Comparison of ENCODE assay signal across 7 cellular contexts in the genomic region with DNA sequence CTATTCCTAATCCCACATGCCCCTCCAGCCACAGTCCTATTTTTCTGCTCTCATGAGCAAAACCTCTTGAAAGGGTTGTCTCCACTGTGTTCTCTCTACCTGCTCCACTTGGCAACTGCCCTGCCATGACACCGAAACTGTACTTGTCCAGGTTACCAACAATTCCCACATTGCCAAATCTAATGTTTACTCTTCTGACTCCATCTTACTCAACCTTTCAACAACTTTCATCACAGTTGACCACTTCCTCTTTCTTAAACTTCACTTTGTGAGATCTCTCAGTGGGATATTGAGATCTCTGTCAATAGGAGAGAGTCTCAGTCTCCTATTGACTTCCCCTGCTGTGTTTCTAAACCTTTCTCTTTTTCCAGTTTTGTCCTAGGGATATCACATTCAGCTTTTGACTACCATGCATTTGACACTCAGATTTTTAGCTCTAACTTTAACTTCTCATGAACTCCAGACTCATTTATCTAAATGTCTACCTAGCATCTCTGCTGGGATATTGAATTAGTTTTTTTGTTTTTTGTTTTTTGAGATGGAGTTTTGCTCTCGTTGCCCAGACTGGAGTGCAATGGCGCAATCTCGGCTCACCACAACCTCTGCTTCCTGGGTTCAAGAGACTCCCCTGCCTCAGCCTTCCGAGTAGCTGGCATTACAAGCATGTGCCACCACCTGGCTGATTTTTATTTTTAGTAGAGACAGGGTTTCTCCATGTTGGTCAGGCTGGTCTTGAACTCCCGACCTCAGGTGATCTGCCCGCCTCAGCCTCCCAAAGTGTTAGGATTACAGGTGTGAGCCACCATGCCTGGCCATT.
DNase-seq lines count a peak whose midpoint lies in the region; ATAC-seq, FAIRE-seq and TF ChIP-seq lines count a peak whose summit lies in the region.
"Not testable (repeated sequence)": the region's sequence is repeated elsewhere in the genome, so short reads cannot be mapped to it uniquely, and the experiment has no call there.

No MANE protein-coding gene starts in this region.

- H3K79me2 ChIP-seq in OCI-LY7 (ENCODE audit: insufficient read depth, low read depth, low read length): not testable (repeated sequence)

- H3K9me2 ChIP-seq in OCI-LY7 (ENCODE audit: insufficient read depth, low read length): not testable (repeated sequence)

- DNase-seq in GM18507 (ENCODE audit: extremely low spot score, insufficient read length, low read depth); IMR-90; activated CD8-positive, alpha-beta T cell treated with anti-CD3 and anti-CD28 coated beads for 36 hours; Right ventricle myocardium superior; natural killer cell treated with Interleukin-12 subunit alpha and Interleukin-12 subunit beta and Interleukin-15 and Interleukin-18, amount 100 ng/mL, for 72 hours (ENCODE audit: low spot score): not testable (repeated sequence)
- DNase-seq in OCI-LY7 (ENCODE audit: low spot score): peak; percentile 38

- dilution Hi-C loops in IMR-90 (cut with HindIII; ENCODE audit: low sequenced_read_pairs, unreplicated experiment): not testable (repeated sequence)

- TF ChIP-seq POLR2A in IMR-90 (IDR thresholded peaks at IDR 0.05; ENCODE audit: low read depth, low read length): not testable (repeated sequence)

- H4K91ac ChIP-seq in IMR-90 (ENCODE audit: insufficient read depth, low read depth, low read length): peak overlapping the region; percentile 41

- H3K4me1 ChIP-seq in IMR-90 (ENCODE audit: control insufficient read depth, insufficient read depth, low read length) (peaks cover 11% of the 10 kb centered on the region), OCI-LY7 (ENCODE audit: insufficient read depth, low read length, poor library complexity, severe bottlenecking) (peaks cover 40% of the 10 kb centered on the region)

- not testable (repeated sequence) for H3K27ac ChIP-seq in IMR-90 (ENCODE audit: insufficient read depth, low read length); OCI-LY7 (ENCODE audit: low read depth, low read length, poor library complexity, severe bottlenecking)

- H3K36me3 ChIP-seq in IMR-90 (ENCODE audit: control insufficient read depth, insufficient read depth, low read length); OCI-LY7 (ENCODE audit: insufficient read depth, low read length): not testable (repeated sequence)

- H3K27me3 ChIP-seq in IMR-90 (ENCODE audit: control insufficient read depth, insufficient read depth, low read length): not testable (repeated sequence)

- H4K8ac ChIP-seq in IMR-90 (ENCODE audit: low read depth in 2 of 2, low read length in 2 of 2): peak overlapping the region; percentile 11 to 64; a peak in 3 of 4 replicates

- CTCF ChIA-PET in IMR-90 (lab: Yijun Ruan, JAX); OCI-LY7 (lab: Charles Lee; ENCODE audit: unreplicated experiment): not testable (repeated sequence)
- CTCF ChIA-PET in activated CD8-positive, alpha-beta T cell treated with anti-CD3 and anti-CD28 coated beads for 36 hours (lab: Charles Lee): interaction anchor here (1.0 kb wide), 1 partner anchor 11 kb away, joined by 3 read pairs; no protein-coding TSS in a partner anchor

- H3K36me3 Mint-ChIP-seq in activated CD8-positive, alpha-beta T cell treated with anti-CD3 and anti-CD28 coated beads for 36 hours (ENCODE audit: low read depth): not testable (repeated sequence)
- H3K36me3 Mint-ChIP-seq in natural killer cell treated with Interleukin-12 subunit alpha and Interleukin-12 subunit beta and Interleukin-15 and Interleukin-18, amount 100 ng/mL, for 72 hours: peaks cover 21% of the 10 kb centered on the region

- H2BK20ac ChIP-seq in IMR-90 (ENCODE audit: low read depth, low read length): peak overlapping the region; percentile 64

- H3K23ac ChIP-seq in IMR-90 (ENCODE audit: low read depth, low read length): not testable (repeated sequence)

- peak overlapping the region; percentile 23; the same call in 1 of the 3 replicates for H2BK15ac ChIP-seq in IMR-90 (ENCODE audit: low read depth, low read length)

- H3K9me1 ChIP-seq in IMR-90 (ENCODE audit: insufficient read depth, low read length): not testable (repeated sequence)

- ATAC-seq in HG02759 (IDR thresholded peaks at IDR 0.05; ENCODE audit: unreplicated experiment): peak; percentile 44
- ATAC-seq in IMR-90 (ENCODE audit: low read depth); activated CD8-positive, alpha-beta T cell treated with anti-CD3 and anti-CD28 coated beads for 36 hours: not testable (repeated sequence)
- ATAC-seq in Right ventricle myocardium superior (ENCODE audit: poor library complexity): peak; percentile 37
- ATAC-seq in natural killer cell treated with Interleukin-12 subunit alpha and Interleukin-12 subunit beta and Interleukin-15 and Interleukin-18, amount 100 ng/mL, for 72 hours: peak; percentile 49 to 75

- H3K27me3 Mint-ChIP-seq in activated CD8-positive, alpha-beta T cell treated with anti-CD3 and anti-CD28 coated beads for 36 hours; natural killer cell treated with Interleukin-12 subunit alpha and Interleukin-12 subunit beta and Interleukin-15 and Interleukin-18, amount 100 ng/mL, for 72 hours: not testable (repeated sequence)

- not testable (repeated sequence) for H3K4me3 ChIP-seq in IMR-90 (ENCODE audit: insufficient read depth, low read depth, low read length); OCI-LY7 (ENCODE audit: low read depth, low read length, poor library complexity, severe bottlenecking)

- FAIRE-seq in GM18507 (lab: Jason Lieb, UNC): peak; percentile 72

- H3K14ac ChIP-seq in IMR-90 (replicated peaks; ENCODE audit: low read depth, low read length): peak overlapping the region; percentile 38; the same call in 1 of the 2 replicates

- not testable (repeated sequence) for H3K4me2 ChIP-seq in IMR-90 (ENCODE audit: low read depth, low read length)
- H3K4me2 ChIP-seq in OCI-LY7 (ENCODE audit: low read length): peak overlapping the region; percentile 37

- in situ Hi-C loops in IMR-90 (cut with MboI; ENCODE audit: low sequenced_read_pairs): not testable (repeated sequence)

- BruUV-seq in IMR-90 (replicated peaks; lab: Mats Ljungman, UMichigan); OCI-LY7 (replicated peaks; lab: Mats Ljungman, UMichigan): not testable (repeated sequence)

- H3K56ac ChIP-seq in IMR-90 (ENCODE audit: extremely low read depth, insufficient read depth, low read length): not testable (repeated sequence)

- not testable (repeated sequence) for TF ChIP-seq CTCF in IMR-90 (conservative IDR thresholded peaks at IDR 0.05; ENCODE audit: low read depth, low read length); OCI-LY7 (conservative IDR thresholded peaks at IDR 0.05; ENCODE audit: low read length); activated CD8-positive, alpha-beta T cell treated with anti-CD3 and anti-CD28 coated beads for 36 hours (IDR thresholded peaks at IDR 0.05)

- peak overlapping the region; percentile 70; the same call in 1 of the 2 replicates for H3K4ac ChIP-seq in IMR-90 (ENCODE audit: low read depth, low read length)

- POLR2A ChIA-PET in IMR-90 (lab: Charles Lee; ENCODE audit: unreplicated experiment); activated CD8-positive, alpha-beta T cell treated with anti-CD3 and anti-CD28 coated beads for 36 hours (lab: Charles Lee): not testable (repeated sequence)
- POLR2A ChIA-PET in OCI-LY7 (lab: Charles Lee): interaction anchor here (0.6 to 0.8 kb wide), 2 partner anchors 10 to 243 kb away, joined by 3 read pairs; no protein-coding TSS in a partner anchor

- H3K4me1 Mint-ChIP-seq in activated CD8-positive, alpha-beta T cell treated with anti-CD3 and anti-CD28 coated beads for 36 hours (ENCODE audit: low read depth): not testable (repeated sequence)
- H3K4me1 Mint-ChIP-seq in natural killer cell treated with Interleukin-12 subunit alpha and Interleukin-12 subunit beta and Interleukin-15 and Interleukin-18, amount 100 ng/mL, for 72 hours (ENCODE audit: low read depth in 2 of 2): peaks cover 8 to 16% of the 10 kb centered on the region in 2 donors

- not testable (repeated sequence) for H4K20me1 ChIP-seq in IMR-90 (ENCODE audit: insufficient read depth, low read length); OCI-LY7 (ENCODE audit: insufficient read depth, low read length)

- H2BK120ac ChIP-seq in IMR-90 (ENCODE audit: low read depth, low read length): peak overlapping the region; percentile 81

- peak overlapping the region; percentile 9 for H3K27ac Mint-ChIP-seq in activated CD8-positive, alpha-beta T cell treated with anti-CD3 and anti-CD28 coated beads for 36 hours
- peak overlapping the region; percentile 1 to 64 for H3K27ac Mint-ChIP-seq in natural killer cell treated with Interleukin-12 subunit alpha and Interleukin-12 subunit beta and Interleukin-15 and Interleukin-18, amount 100 ng/mL, for 72 hours

- not testable (repeated sequence) for H2AK9ac ChIP-seq in IMR-90 (replicated peaks; ENCODE audit: low read depth, low read length, poor library complexity)

- H2AFZ ChIP-seq in IMR-90 (replicated peaks; ENCODE audit: low read length, poor library complexity): not testable (repeated sequence)
- H2AFZ ChIP-seq in OCI-LY7 (ENCODE audit: low read length): peak overlapping the region; percentile 33; the same call in 1 of the 2 replicates

- TF ChIP-seq RAD21 in IMR-90 (IDR thresholded peaks at IDR 0.05; ENCODE audit: low read length): not testable (repeated sequence)

- peak overlapping the region; percentile 59 for H2BK5ac ChIP-seq in IMR-90 (ENCODE audit: low read depth, low read length, poor library complexity, severe bottlenecking)

- H3K79me1 ChIP-seq in IMR-90 (ENCODE audit: low read depth in 1 of 2, low read length in 2 of 2): not testable (repeated sequence)

- H4K5ac ChIP-seq in IMR-90 (ENCODE audit: low read depth, low read length): peak overlapping the region; percentile 37; the same call in 1 of the 2 replicates

- intact Hi-C loops in IMR-90 (cut with micrococcal nuclease); OCI-LY7 (cut with micrococcal nuclease; ENCODE audit: unreplicated experiment); activated CD8-positive, alpha-beta T cell treated with anti-CD3 and anti-CD28 coated beads for 36 hours (cut with micrococcal nuclease); Right ventricle myocardium superior (cut with DNase I): not testable (repeated sequence)

- not testable (repeated sequence) for H3K9ac ChIP-seq in IMR-90 (ENCODE audit: low read depth, low read length)

- H3K4me3 Mint-ChIP-seq in activated CD8-positive, alpha-beta T cell treated with anti-CD3 and anti-CD28 coated beads for 36 hours: not testable (repeated sequence)
- peak overlapping the region; percentile 24 for H3K4me3 Mint-ChIP-seq in natural killer cell treated with Interleukin-12 subunit alpha and Interleukin-12 subunit beta and Interleukin-15 and Interleukin-18, amount 100 ng/mL, for 72 hours

- H3K9me3 Mint-ChIP-seq in activated CD8-positive, alpha-beta T cell treated with anti-CD3 and anti-CD28 coated beads for 36 hours; natural killer cell treated with Interleukin-12 subunit alpha and Interleukin-12 subunit beta and Interleukin-15 and Interleukin-18, amount 100 ng/mL, for 72 hours: not testable (repeated sequence)

- H3K9me3 ChIP-seq in IMR-90 (ENCODE audit: control insufficient read depth, insufficient read depth, low read length); OCI-LY7 (ENCODE audit: low read length): not testable (repeated sequence)

- WGBS in IMR-90 (ENCODE audit: extremely low coverage in 2 of 2, insufficient read length in 1 of 2), 2 experiments: no CpG with 5 or more reads among the region's 7 CpGs

- peak overlapping the region; percentile 41; the same call in 1 of the 2 replicates for H2AK5ac ChIP-seq in IMR-90 (ENCODE audit: low read depth, low read length)

- H3K18ac ChIP-seq in IMR-90 (ENCODE audit: low read depth, low read length): not testable (repeated sequence)
